ENCODE assay signal across 1 cellular context in genomic region chr6:53939830-53940229, GRCh38.
TF ChIP-seq lines count a peak whose summit lies in the region.

No MANE protein-coding gene starts in this region.

TF ChIP-seq in GM23338, 12 proteins besides CTCF, POLR2A, EP300 and RAD21 (continued from another document):
- TF ChIP-seq ZNF462 (CRISPR knock-in tag; IDR thresholded peaks at IDR 0.05) (no peak), EZH2phosphoT487 (IDR thresholded peaks at IDR 0.05; ENCODE audit: unreplicated experiment) (no peak)
